1 cellular context compared by ENCODE assay signal in genomic region chr3:177131927-177132636, GRCh38.
TF ChIP-seq lines count a peak whose summit lies in the region.

No MANE protein-coding gene starts in this region.

TF ChIP-seq in liver, 16 proteins besides CTCF, POLR2A, EP300 and RAD21 (continued from another document):
- peak; percentile 24 for TF ChIP-seq REST (IDR thresholded peaks at IDR 0.05)
